12 cellular contexts compared by ENCODE assay signal in genomic region chr12:14736441-14736840, GRCh38. TPM values are rescaled to one million over a fixed set of nuclear protein-coding genes. Genes with fewer than 3 reads are reported as not detected.
"Had no signal": no experiment of that assay in that cellular context is flagged by ENCODE, and none has a peak within 500 bp of the region (broad histone marks: within the 10 kb centered on the region; RNA-seq: fewer than 3 reads in every experiment).

No MANE protein-coding gene starts in this region.

RNA-seq across cellular contexts. Expression of gene GUCY2C, which starts 40.0 kb away (rescaled TPM):
- total RNA-seq: activated CD4-positive, alpha-beta memory T cell treated with anti-CD3 and anti-CD28 coated beads for 36 hours; activated CD4-positive, alpha-beta memory T cell treated with anti-CD3 and anti-CD28 coated beads, Interleukin-2, amount 10 ng/mL, durations not matched to agents 7 days and 5 days; activated CD4-positive, alpha-beta T cell treated with anti-CD3 and anti-CD28 coated beads for 36 hours; activated CD4-positive, alpha-beta T cell treated with anti-CD3 and anti-CD28 coated beads, Interleukin-2, amount 10 ng/mL, durations not matched to agents 24 days and 14 days; activated CD4-positive, alpha-beta T cell treated with anti-CD3 and anti-CD28 coated beads, Interleukin-2, amount 10 ng/mL, durations not matched to agents 7 days and 5 days; activated CD8-positive, alpha-beta memory T cell treated with anti-CD3 and anti-CD28 coated beads for 36 hours; activated CD8-positive, alpha-beta memory T cell treated with anti-CD3 and anti-CD28 coated beads, Interleukin-2, amount 10 ng/mL, durations not matched to agents 7 days and 5 days; activated CD8-positive, alpha-beta T cell treated with anti-CD3 and anti-CD28 coated beads for 36 hours; activated CD8-positive, alpha-beta T cell treated with anti-CD3 and anti-CD28 coated beads, Interleukin-2, amount 10 ng/mL, durations not matched to agents 7 days and 5 days; T-helper 1 cell treated with Interleukin-12 subunit alpha and Interleukin-12 subunit beta and Interleukin-4 antibody, amounts not matched to agents 30 ng/mL and 1 ng/mL, for 36 hours; T-helper 17 cell; T-helper 2 cell treated with Interferon-gamma antibody and Interleukin-4, amounts not matched to agents 100 ng/mL and 5 ng/mL, for 36 hours had no signal
